Comparison of ENCODE assay signal across 8 cellular contexts in the genomic region with DNA sequence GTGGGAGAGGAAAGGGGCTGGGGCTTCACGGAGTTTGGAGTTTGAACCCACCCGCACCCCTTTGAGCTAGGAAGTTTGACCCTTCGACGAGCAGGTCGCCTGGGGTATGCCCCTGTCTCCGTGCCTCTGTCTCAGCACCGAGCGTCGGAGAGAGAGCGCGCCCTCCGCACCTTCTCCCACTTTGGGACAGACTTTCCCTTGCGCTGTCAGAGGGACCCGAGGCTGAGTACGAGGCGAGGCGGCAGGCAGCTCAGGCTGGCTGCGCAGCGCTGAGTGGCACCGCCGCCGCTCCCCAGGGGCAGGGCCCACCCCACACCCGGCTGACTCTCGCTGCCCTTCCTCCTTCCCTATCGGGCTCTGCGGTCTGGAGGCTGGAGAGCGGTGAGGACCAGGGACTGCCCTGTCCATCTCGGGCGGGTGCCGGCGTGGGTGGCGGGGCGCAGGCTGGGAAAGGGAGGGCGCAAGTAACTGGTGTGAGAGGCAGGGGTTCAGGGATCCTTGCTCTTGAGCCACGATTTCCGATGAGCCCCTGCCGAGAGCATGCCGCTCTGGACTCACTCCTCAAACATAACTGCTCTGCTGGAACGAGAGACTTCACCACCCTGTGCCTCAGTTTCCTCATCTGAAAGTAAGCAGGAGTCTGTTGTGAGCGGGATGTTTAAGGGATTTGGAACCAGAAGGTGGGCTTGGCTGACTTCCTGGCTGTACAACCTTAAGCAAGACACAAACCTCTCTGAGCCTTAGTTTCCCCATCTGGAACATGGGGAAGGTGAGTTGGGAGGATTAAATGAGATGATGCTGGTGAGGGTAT. TPM values are rescaled to one million over a fixed set of nuclear protein-coding genes. Genes with fewer than 3 reads are reported as not detected.
A peak's percentile ranks its signal among the peaks of the same experiment; 100 is the strongest.
DNase-seq lines count a peak whose midpoint lies in the region; ATAC-seq, FAIRE-seq and TF ChIP-seq lines count a peak whose summit lies in the region.

No MANE protein-coding gene starts in this region.

- no peaks in the 10 kb centered on the region for H3K9me3 Mint-ChIP-seq in activated CD4-positive, alpha-beta memory T cell treated with anti-CD3 and anti-CD28 coated beads, Interleukin-2, amount 10 ng/mL, durations not matched to agents 7 days and 5 days

- H2BK120ac ChIP-seq in trophoblast cell (ENCODE audit: insufficient read depth, low read length, poor library complexity): no peak overlapping the region

- H4K91ac ChIP-seq in trophoblast cell (ENCODE audit: low read depth, low read length): no peak overlapping the region

- no peak for TF ChIP-seq CTCF in left ventricle myocardium inferior (IDR thresholded peaks at IDR 0.05; ENCODE audit: borderline replicate concordance)

- intact Hi-C loops in left ventricle myocardium inferior (cut with micrococcal nuclease): no loop called here

- peaks cover 30% of the 10 kb centered on the region for H3K4me1 ChIP-seq in left ventricle myocardium inferior
- H3K4me1 ChIP-seq in trophoblast cell (ENCODE audit: control insufficient read depth in 1 of 2, insufficient read depth in 2 of 2, low read length in 2 of 2): peaks cover 5 to 9% of the 10 kb centered on the region in 2 experiments
- no peaks in the 10 kb centered on the region for H3K4me1 ChIP-seq in Karpas-422 (ENCODE audit: low read length)
- no peaks in the 10 kb centered on the region for H3K4me1 ChIP-seq in small intestine (ENCODE audit: control insufficient read depth in 2 of 2, insufficient read depth in 1 of 2, low read depth in 1 of 2, low read length in 1 of 2)

- H2AFZ ChIP-seq in trophoblast cell (ENCODE audit: insufficient read depth, low read length, poor library complexity) (no peak overlapping the region), Karpas-422 (ENCODE audit: low read length) (no peak overlapping the region)

- peak overlapping the region; percentile 74 for H3K4me2 ChIP-seq in trophoblast cell (ENCODE audit: low read length)
- H3K4me2 ChIP-seq in Karpas-422 (ENCODE audit: low read depth, low read length, poor library complexity, severe bottlenecking): no peak overlapping the region

- H3K18ac ChIP-seq in trophoblast cell (ENCODE audit: low read length): no peak overlapping the region

- no peak overlapping the region for H3K23ac ChIP-seq in trophoblast cell (ENCODE audit: low read length)

- H3K9ac ChIP-seq in trophoblast cell (ENCODE audit: low read length): no peak overlapping the region
- H3K9ac ChIP-seq in Karpas-422 (ENCODE audit: low read length): no peak overlapping the region

- no peaks in the 10 kb centered on the region for H3K36me3 Mint-ChIP-seq in activated CD4-positive, alpha-beta memory T cell treated with anti-CD3 and anti-CD28 coated beads, Interleukin-2, amount 10 ng/mL, durations not matched to agents 7 days and 5 days (ENCODE audit: low read depth)

- H3K4ac ChIP-seq in trophoblast cell (ENCODE audit: low read depth, low read length): no peak overlapping the region

- POLR2A ChIA-PET in activated CD4-positive, alpha-beta memory T cell treated with anti-CD3 and anti-CD28 coated beads, Interleukin-2, amount 10 ng/mL, durations not matched to agents 7 days and 5 days (lab: Charles Lee): no interaction called here

- peaks cover 6% of the 10 kb centered on the region for H3K4me1 Mint-ChIP-seq in activated CD4-positive, alpha-beta memory T cell treated with anti-CD3 and anti-CD28 coated beads, Interleukin-2, amount 10 ng/mL, durations not matched to agents 7 days and 5 days

- H3K36me3 ChIP-seq in left ventricle myocardium inferior (no peaks in the 10 kb centered on the region), trophoblast cell (ENCODE audit: control insufficient read depth in 1 of 2, insufficient read depth in 2 of 2, low read length in 2 of 2) (no peaks in the 10 kb centered on the region), Karpas-422 (ENCODE audit: insufficient read depth, low read length) (no peaks in the 10 kb centered on the region), small intestine (ENCODE audit: control insufficient read depth in 2 of 2, insufficient read depth in 2 of 2, low read length in 2 of 2) (no peaks in the 10 kb centered on the region)

- WGBS in trophoblast cell (ENCODE audit: extremely low coverage, insufficient coverage, insufficient read length): no CpG with 5 or more reads among the region's 40 CpGs
- WGBS in small intestine, 3 donors: 4 to 11% (median 8%) methylated on average over 37 to 40 of the region's 40 CpGs

- no peak overlapping the region for H2BK12ac ChIP-seq in trophoblast cell (ENCODE audit: low read length)

- H4K8ac ChIP-seq in trophoblast cell (ENCODE audit: low read depth, low read length): no peak overlapping the region

- H3K14ac ChIP-seq in trophoblast cell (ENCODE audit: low read length): no peak overlapping the region

- peak overlapping the region; percentile 10 for H3K4me3 Mint-ChIP-seq in activated CD4-positive, alpha-beta memory T cell treated with anti-CD3 and anti-CD28 coated beads, Interleukin-2, amount 10 ng/mL, durations not matched to agents 7 days and 5 days

- H3K9me2 ChIP-seq in Karpas-422 (replicated peaks; ENCODE audit: insufficient read depth, low read length): no peaks in the 10 kb centered on the region

- CTCF ChIA-PET in activated CD4-positive, alpha-beta memory T cell treated with anti-CD3 and anti-CD28 coated beads, Interleukin-2, amount 10 ng/mL, durations not matched to agents 7 days and 5 days (lab: Charles Lee): no interaction called here

- no peak for FAIRE-seq in small intestine (lab: Jason Lieb, UNC)

- H3K79me1 ChIP-seq in trophoblast cell (ENCODE audit: low read length): no peaks in the 10 kb centered on the region

- H3K27ac ChIP-seq in left ventricle myocardium inferior (replicated peaks) (no peak overlapping the region), trophoblast cell (ENCODE audit: low read depth, low read length) (no peak overlapping the region), Karpas-422 (ENCODE audit: low read length) (no peak overlapping the region), caudate nucleus (ENCODE audit: low read depth, low read length) (no peak overlapping the region), small intestine (ENCODE audit: low read depth in 1 of 2, low read length in 1 of 2) (no peak overlapping the region)

- no peak overlapping the region for H4K12ac ChIP-seq in trophoblast cell (ENCODE audit: low read depth, low read length)

- no peak for ATAC-seq in GM19324 (IDR thresholded peaks at IDR 0.05; ENCODE audit: low FRiP score, unreplicated experiment)

- H3K9me3 ChIP-seq in left ventricle myocardium inferior (replicated peaks): no peaks in the 10 kb centered on the region
- H3K9me3 ChIP-seq in trophoblast cell (ENCODE audit: insufficient read depth, low read depth, low read length): peaks cover 9% of the 10 kb centered on the region
- H3K9me3 ChIP-seq in Karpas-422 (ENCODE audit: low read length): no peaks in the 10 kb centered on the region
- H3K9me3 ChIP-seq in small intestine (ENCODE audit: control insufficient read depth, low read depth): no peaks in the 10 kb centered on the region

- H2BK5ac ChIP-seq in trophoblast cell (ENCODE audit: low read depth, low read length, poor library complexity): no peak overlapping the region

- peak overlapping the region; percentile 70 for H3K4me3 ChIP-seq in left ventricle myocardium inferior
- no peak overlapping the region for H3K4me3 ChIP-seq in trophoblast cell (ENCODE audit: low read depth, low read length)
- H3K4me3 ChIP-seq in Karpas-422 (ENCODE audit: low read length): no peak overlapping the region
- H3K4me3 ChIP-seq in small intestine (ENCODE audit: low read depth in 1 of 2, low read length in 2 of 2): no peak overlapping the region

- no peak overlapping the region for H3K27ac Mint-ChIP-seq in activated CD4-positive, alpha-beta memory T cell treated with anti-CD3 and anti-CD28 coated beads, Interleukin-2, amount 10 ng/mL, durations not matched to agents 7 days and 5 days

- peaks cover 78% of the 10 kb centered on the region for H3K27me3 Mint-ChIP-seq in activated CD4-positive, alpha-beta memory T cell treated with anti-CD3 and anti-CD28 coated beads, Interleukin-2, amount 10 ng/mL, durations not matched to agents 7 days and 5 days

- H4K20me1 ChIP-seq in Karpas-422 (ENCODE audit: insufficient read depth, low read depth, low read length): no peaks in the 10 kb centered on the region

- DNase-seq in Daoy (ENCODE audit: low read depth): peak; percentile 5
- DNase-seq in activated CD4-positive, alpha-beta memory T cell treated with anti-CD3 and anti-CD28 coated beads, Interleukin-2, amount 10 ng/mL, durations not matched to agents 7 days and 5 days: no peak
- DNase-seq in left ventricle myocardium inferior: no peak
- DNase-seq in trophoblast cell: peak in 1 of 2 donors; percentile 43
- DNase-seq in Karpas-422: no peak
- no peak for DNase-seq in caudate nucleus (lab: John Stamatoyannopoulos, UW)
- DNase-seq in small intestine: no peak

- H3K79me2 ChIP-seq in trophoblast cell (ENCODE audit: control insufficient read depth, insufficient read depth, low read length, poor library complexity) (no peaks in the 10 kb centered on the region), Karpas-422 (ENCODE audit: low read length) (no peaks in the 10 kb centered on the region)

- H3K27me3 ChIP-seq in left ventricle myocardium inferior (ENCODE audit: low read depth) (peaks cover 30% of the 10 kb centered on the region), trophoblast cell (ENCODE audit: insufficient read depth, low read length) (peaks cover 51% of the 10 kb centered on the region), Karpas-422 (ENCODE audit: low read length) (no peaks in the 10 kb centered on the region), small intestine (ENCODE audit: control insufficient read depth in 2 of 2, insufficient read depth in 2 of 2, low read length in 2 of 2) (peaks cover 12 to 24% of the 10 kb centered on the region in 2 donors)

- no peak overlapping the region for H2AK5ac ChIP-seq in trophoblast cell (ENCODE audit: low read length)

RNA-seq across cellular contexts. Expression of a gene that starts 1.0 kb away (rescaled TPM):
- 0.21 TPM in 1 of 2 replicates, not detected in the other for total RNA-seq in Daoy (2014; rRNA removed; shearing (Covaris generic))
- not detected for total RNA-seq in activated CD4-positive, alpha-beta memory T cell treated with anti-CD3 and anti-CD28 coated beads, Interleukin-2, amount 10 ng/mL, durations not matched to agents 7 days and 5 days
- total RNA-seq in left ventricle myocardium inferior: 0.33 TPM
- polyA plus RNA-seq in trophoblast cell (2013): 1.0 and 1.2 TPM in 2 replicates
- not detected in 2 replicates for total RNA-seq in Karpas-422 (2014; rRNA removed; shearing (Covaris generic); ENCODE audit: low replicate concordance)
- under 1 TPM in 1 of 3 donors, not detected in 2; 0.64 TPM for polyA plus RNA-seq in small intestine
